Comparison of ENCODE assay signal across 22 cellular contexts in genomic region chr2:158668394-158668793, GRCh38.
A peak's percentile ranks its signal among the peaks of the same experiment; 100 is the strongest.
DNase-seq lines count a peak whose midpoint lies in the region; ATAC-seq and TF ChIP-seq lines count a peak whose summit lies in the region.
"Had no signal": no experiment of that assay in that cellular context is flagged by ENCODE, and none has a peak within 500 bp of the region (broad histone marks: within the 10 kb centered on the region; RNA-seq: fewer than 3 reads in every experiment).

No MANE protein-coding gene starts in this region.

- H3K9ac ChIP-seq in mammary epithelial cell (ENCODE audit: insufficient read depth, low read length) (no peak overlapping the region), fibroblast of lung (ENCODE audit: insufficient read depth, low read length) (no peak overlapping the region), mesenchymal stem cell (ENCODE audit: low read length) (no peak overlapping the region)
- H3K9ac ChIP-seq: SK-N-SH had no signal

- H2AK5ac ChIP-seq in mesenchymal stem cell (ENCODE audit: low read length, severe bottlenecking): no peak overlapping the region

- no peak overlapping the region for H3K18ac ChIP-seq in mesenchymal stem cell (ENCODE audit: low read depth in 1 of 2, low read length in 2 of 2)

- H4K20me1 ChIP-seq in mammary epithelial cell (ENCODE audit: insufficient read depth, low read length) (no peaks in the 10 kb centered on the region), fibroblast of lung (ENCODE audit: control insufficient read depth, extremely low read depth, insufficient read depth, low read length) (no peaks in the 10 kb centered on the region)

- peaks cover 8% of the 10 kb centered on the region for H3K79me1 ChIP-seq in mesenchymal stem cell (replicated peaks; ENCODE audit: low read length, poor library complexity, severe bottlenecking)

- H2AFZ ChIP-seq in mammary epithelial cell (ENCODE audit: low read depth, low read length) (no peak overlapping the region), fibroblast of lung (ENCODE audit: low read length) (no peak overlapping the region), mesenchymal stem cell (ENCODE audit: low read depth, low read length) (no peak overlapping the region)

- H2BK5ac ChIP-seq in mesenchymal stem cell (ENCODE audit: low read depth, low read length, poor library complexity, severe bottlenecking): no peak overlapping the region

- H4K91ac ChIP-seq in mesenchymal stem cell (ENCODE audit: low read length): no peak overlapping the region

- CTCF ChIA-PET in mammary epithelial cell (lab: Charles Lee; ENCODE audit: low non-redundant PET): interaction anchor here (0.6 kb wide), 1 partner anchor 77 kb away, joined by 3 read pairs; no protein-coding TSS in a partner anchor

- no peak overlapping the region for H3K14ac ChIP-seq in mesenchymal stem cell (ENCODE audit: low read length in 2 of 2)

- H3K4me1 ChIP-seq in breast epithelium (peaks cover 0 to 3% of the 10 kb centered on the region in 2 donors), mammary epithelial cell (ENCODE audit: insufficient read depth, low read length) (peaks cover 15% of the 10 kb centered on the region), fibroblast of lung (ENCODE audit: control insufficient read depth, extremely low read depth, insufficient read depth, low read length) (peaks cover 24% of the 10 kb centered on the region), mesenchymal stem cell (ENCODE audit: control insufficient read depth, insufficient read depth, low read depth, low read length) (peaks cover 2% of the 10 kb centered on the region), uterus (no peaks in the 10 kb centered on the region)

- H2BK120ac ChIP-seq in mesenchymal stem cell (ENCODE audit: low read depth, low read length): no peak overlapping the region

- BruUV-seq in mammary epithelial cell (replicated peaks; lab: Mats Ljungman, UMichigan): no TSS peak

- intact Hi-C loops in breast epithelium (cut with DNase I; ENCODE audit: low total_unique reads): loop anchor here (5.0 kb wide), 1 partner anchor 1326 kb away; no protein-coding TSS in a partner anchor
- intact Hi-C loops in mammary epithelial cell (cut with micrococcal nuclease): loop anchor here (5.0 kb wide), 2 partner anchors 64 to 79 kb away; no protein-coding TSS in a partner anchor
- intact Hi-C loops in uterus (cut with DNase I; ENCODE audit: low total_unique reads): no loop called here

- no peak overlapping the region for H4K8ac ChIP-seq in mesenchymal stem cell (ENCODE audit: low read length)

- H3K4me2 ChIP-seq in mammary epithelial cell (ENCODE audit: insufficient read depth, low read depth, low read length) (no peak overlapping the region), fibroblast of lung (ENCODE audit: extremely low read depth, insufficient read depth, low read length) (no peak overlapping the region), mesenchymal stem cell (ENCODE audit: low read length, poor library complexity, severe bottlenecking) (no peak overlapping the region)

- H3K9me3 ChIP-seq in breast epithelium: no peaks in the 10 kb centered on the region
- no peaks in the 10 kb centered on the region for H3K9me3 ChIP-seq in mammary epithelial cell (replicated peaks; ENCODE audit: insufficient read depth, low read length)
- H3K9me3 ChIP-seq in fibroblast of lung (ENCODE audit: control insufficient read depth, insufficient read depth, low read depth, low read length): no peaks in the 10 kb centered on the region
- no peaks in the 10 kb centered on the region for H3K9me3 ChIP-seq in mesenchymal stem cell (ENCODE audit: control insufficient read depth, low read length)
- no peaks in the 10 kb centered on the region for H3K9me3 ChIP-seq in uterus
- H3K9me3 ChIP-seq: lower lobe of right lung, SK-N-SH had no signal

- ATAC-seq in HG03280 (IDR thresholded peaks at IDR 0.05; ENCODE audit: unreplicated experiment) (no peak), GM19023 (IDR thresholded peaks at IDR 0.05; ENCODE audit: unreplicated experiment) (no peak)
- ATAC-seq: lower lobe of right lung had no signal

- in situ Hi-C loops in mammary epithelial cell (cut with MboI; ENCODE audit: low sequenced_read_pairs in 2 of 2): no loop called here

- H2BK12ac ChIP-seq in mesenchymal stem cell (ENCODE audit: low read length in 2 of 2): no peak overlapping the region

- H3K4me3 ChIP-seq in breast epithelium (no peak overlapping the region), mammary epithelial cell (replicated peaks in 1 of 3; ENCODE audit: insufficient read depth in 1 of 3, low read depth in 2 of 3, low read length in 3 of 3) (no peak overlapping the region), fibroblast of lung (replicated peaks in 1 of 4; ENCODE audit: control extremely low read depth in 1 of 4, insufficient read depth in 1 of 4, low read depth in 3 of 4, low read length in 4 of 4) (no peak overlapping the region), mesenchymal stem cell (ENCODE audit: insufficient read depth in 1 of 2, low read depth in 1 of 2, low read length in 2 of 2) (no peak overlapping the region), uterus (no peak overlapping the region)
- H3K4me3 ChIP-seq: lower lobe of right lung had no signal

- H3K36me3 ChIP-seq in breast epithelium (no peaks in the 10 kb centered on the region), mammary epithelial cell (ENCODE audit: insufficient read depth, low read length) (peaks cover 11% of the 10 kb centered on the region), fibroblast of lung (ENCODE audit: control insufficient read depth, insufficient read depth, low read length) (peaks cover 10% of the 10 kb centered on the region), mesenchymal stem cell (ENCODE audit: control insufficient read depth in 1 of 2, insufficient read depth in 2 of 2, low read depth in 1 of 2, low read length in 2 of 2) (peaks cover 19 to 40% of the 10 kb centered on the region in 2 experiments), uterus (no peaks in the 10 kb centered on the region)

- H3K27ac ChIP-seq in breast epithelium (peak overlapping the region; percentile 67 to 70), mammary epithelial cell (ENCODE audit: insufficient read depth, low read depth, low read length) (no peak overlapping the region), fibroblast of lung (ENCODE audit: insufficient read depth, low read length) (no peak overlapping the region), mesenchymal stem cell (ENCODE audit: low read length, poor library complexity, severe bottlenecking) (no peak overlapping the region), uterus (peak overlapping the region; percentile 23 to 48)
- H3K27ac ChIP-seq: lower lobe of right lung had no signal

- dilution Hi-C loops in mammary epithelial cell (cut with HindIII; ENCODE audit: low sequenced_read_pairs): no loop called here

- no peak overlapping the region for H3K23ac ChIP-seq in mesenchymal stem cell (ENCODE audit: low read length in 2 of 2)

- 84% methylated on average over 4 of the region's 4 CpGs for WGBS in mammary epithelial cell (ENCODE audit: low coverage, missing lambda C conversion rate)
- 54% methylated on average over 4 of the region's 4 CpGs for WGBS in mesenchymal stem cell

- TF ChIP-seq CTCF in breast epithelium (IDR thresholded peaks at IDR 0.05): peak in 1 of 3 donors; percentile 16
- no peak for TF ChIP-seq CTCF in mammary epithelial cell (conservative IDR thresholded peaks at IDR 0.05 in 1 of 2, IDR thresholded peaks at IDR 0.05 in 1 of 2; ENCODE audit: extremely low read depth in 1 of 2, insufficient read depth in 1 of 2, low read depth in 1 of 2, low read length in 2 of 2)
- no peak for TF ChIP-seq CTCF in fibroblast of lung (conservative IDR thresholded peaks at IDR 0.05 in 1 of 2, IDR thresholded peaks at IDR 0.05 in 1 of 2; ENCODE audit: low read depth in 1 of 2, low read length in 2 of 2)
- TF ChIP-seq CTCF in uterus (IDR thresholded peaks at IDR 0.05): no peak

- H2BK15ac ChIP-seq in mesenchymal stem cell (ENCODE audit: low read depth, poor library complexity, severe bottlenecking): no peak overlapping the region

- TF ChIP-seq POLR2A in breast epithelium (IDR thresholded peaks at IDR 0.05): no peak
- TF ChIP-seq POLR2A in uterus (IDR thresholded peaks at IDR 0.05): no peak

- H3K27me3 ChIP-seq in breast epithelium (no peaks in the 10 kb centered on the region), mammary epithelial cell (ENCODE audit: insufficient read depth, low read length) (no peaks in the 10 kb centered on the region), fibroblast of lung (ENCODE audit: control insufficient read depth, insufficient read depth, low read length) (no peaks in the 10 kb centered on the region), mesenchymal stem cell (ENCODE audit: control insufficient read depth in 1 of 2, insufficient read depth in 1 of 2, low read length in 2 of 2) (no peaks in the 10 kb centered on the region), uterus (no peaks in the 10 kb centered on the region)

- no peak overlapping the region for H3K4ac ChIP-seq in mesenchymal stem cell (ENCODE audit: low read depth in 1 of 2, low read length in 2 of 2)

- DNase-seq in breast epithelium (ENCODE audit: low spot score in 2 of 2) (no peak), mammary epithelial cell (no peak), fibroblast of lung (ENCODE audit: low read depth in 2 of 2) (peak; percentile 15 to 70), mesenchymal stem cell (peak; percentile 19), uterus (peak in 1 of 2 donors; percentile 31), T-helper 9 cell (no peak)
- DNase-seq: activated CD4-positive, alpha-beta T cell treated with anti-CD3 and anti-CD28 coated beads for 1 hour; activated naive CD4-positive, alpha-beta T cell; activated T-cell treated with anti-CD3 and anti-CD28 coated beads, Interleukin-2, amount 50 U/mL, for 24 hours; amniotic stem cell; CD8-positive, alpha-beta memory T cell; DMS153; effector memory CD4-positive, alpha-beta T cell; HCEC 1CT; lower lobe of right lung; MV-4-11; NCI-H187; NCI-H526 treated with DMSO at 0.1 percent for 48 hours; SK-N-SH; trophoblast cell had no signal

- no peaks in the 10 kb centered on the region for H3K79me2 ChIP-seq in mammary epithelial cell (ENCODE audit: insufficient read depth, low read length)
- H3K79me2 ChIP-seq in fibroblast of lung (ENCODE audit: control insufficient read depth, insufficient read depth, low read length): no peaks in the 10 kb centered on the region

Comparison
In these comparisons a context has a peak if more than half of its experiments do, and no peak if none do; other contexts are left out.
1. H3K27ac ChIP-seq: peak in breast epithelium (2 of 2) and uterus (2 of 2); none in mammary epithelial cell (single experiment), fibroblast of lung (single experiment) and mesenchymal stem cell (single experiment).
2. DNase-seq: peak in fibroblast of lung (2 of 2) and mesenchymal stem cell (single experiment); none in breast epithelium (0 of 2), mammary epithelial cell (single experiment) and T-helper 9 cell (single experiment).